9 cellular contexts compared by ENCODE assay signal in genomic region chr9:129665814-129666511, GRCh38. TPM values are rescaled to one million over a fixed set of nuclear protein-coding genes. Genes with fewer than 3 reads are reported as not detected.
DNase-seq lines count a peak whose midpoint lies in the region; ATAC-seq and TF ChIP-seq lines count a peak whose summit lies in the region.
"Had no signal": no experiment of that assay in that cellular context is flagged by ENCODE, and none has a peak within 500 bp of the region (broad histone marks: within the 10 kb centered on the region; RNA-seq: fewer than 3 reads in every experiment).

No MANE protein-coding gene starts in this region.

- no peak overlapping the region for H4K5ac ChIP-seq in mesendoderm (ENCODE audit: low read length)

- intact Hi-C loops in left ventricle myocardium superior (cut with micrococcal nuclease): no loop called here
- intact Hi-C loops in mammary epithelial cell (cut with micrococcal nuclease): no loop called here
- intact Hi-C loops in vagina (cut with DNase I): no loop called here

- no peak for TF ChIP-seq CTCF in cardiac muscle cell (IDR thresholded peaks at IDR 0.05; ENCODE audit: low read depth, low read length)
- TF ChIP-seq CTCF in mammary epithelial cell (conservative IDR thresholded peaks at IDR 0.05 in 1 of 2, IDR thresholded peaks at IDR 0.05 in 1 of 2; ENCODE audit: extremely low read depth in 1 of 2, insufficient read depth in 1 of 2, low read depth in 1 of 2, low read length in 2 of 2): no peak
- no peak for TF ChIP-seq CTCF in vagina (IDR thresholded peaks at IDR 0.05)

- H3K9ac ChIP-seq in mammary epithelial cell (ENCODE audit: insufficient read depth, low read length) (no peak overlapping the region), mesendoderm (ENCODE audit: low read length) (peak overlapping the region; percentile 42)

- H3K27ac ChIP-seq in cardiac muscle cell: no peak overlapping the region
- no peak overlapping the region for H3K27ac ChIP-seq in mammary epithelial cell (ENCODE audit: insufficient read depth, low read depth, low read length)
- H3K27ac ChIP-seq in mesendoderm (ENCODE audit: low read depth, low read length): no peak overlapping the region
- H3K27ac ChIP-seq in vagina: peak overlapping the region; percentile 86

- in situ Hi-C loops in mammary epithelial cell (cut with MboI; ENCODE audit: low sequenced_read_pairs in 2 of 2): no loop called here

- no peak overlapping the region for H2BK5ac ChIP-seq in mesendoderm (ENCODE audit: low read length)

- H4K20me1 ChIP-seq in mammary epithelial cell (ENCODE audit: insufficient read depth, low read length): no peaks in the 10 kb centered on the region

- no peak for TF ChIP-seq POLR2A in vagina (IDR thresholded peaks at IDR 0.05)

- H2BK15ac ChIP-seq in mesendoderm (replicated peaks; ENCODE audit: low read depth): no peak overlapping the region

- WGBS in mammary epithelial cell (ENCODE audit: low coverage, missing lambda C conversion rate): 0% methylated on average over 3 of the region's 87 CpGs
- whole genome bisulfite sequencing in mesendoderm (ENCODE audit: extremely low coverage, insufficient coverage, low lambda C conversion rate): no CpG with 5 or more reads among the region's 87 CpGs

- no peaks in the 10 kb centered on the region for H3K36me3 ChIP-seq in cardiac muscle cell
- no peaks in the 10 kb centered on the region for H3K36me3 ChIP-seq in mammary epithelial cell (ENCODE audit: insufficient read depth, low read length)
- H3K36me3 ChIP-seq in mesendoderm (ENCODE audit: control insufficient read depth, insufficient read depth, low read length): no peaks in the 10 kb centered on the region
- no peaks in the 10 kb centered on the region for H3K36me3 ChIP-seq in vagina

- dilution Hi-C loops in mammary epithelial cell (cut with HindIII; ENCODE audit: low sequenced_read_pairs): no loop called here

- H4K8ac ChIP-seq in mesendoderm (ENCODE audit: low read depth, low read length): no peak overlapping the region

- ATAC-seq in left ventricle myocardium superior: no peak
- no peak for ATAC-seq in HG03460 (IDR thresholded peaks at IDR 0.05; ENCODE audit: unreplicated experiment)

- DNase-seq in cardiac muscle cell (ENCODE audit: low read depth in 1 of 2, low spot score in 1 of 2): no peak
- no peak for DNase-seq in left ventricle myocardium superior
- DNase-seq in mammary epithelial cell: no peak
- no peak for DNase-seq in mesendoderm
- no peak for DNase-seq in vagina (ENCODE audit: extremely low spot score in 2 of 2)
- DNase-seq in NCI-H1092 (lab: John Stamatoyannopoulos, UW): no peak
- no peak for DNase-seq in SHP77 treated with DMSO at 0.1 percent for 48 hours (lab: John Stamatoyannopoulos, UW)
- DNase-seq: DMS153 had no signal

- H3K79me2 ChIP-seq in mammary epithelial cell (ENCODE audit: insufficient read depth, low read length) (no peaks in the 10 kb centered on the region), mesendoderm (ENCODE audit: control insufficient read depth, insufficient read depth, low read length) (no peaks in the 10 kb centered on the region)

- no TSS peak for BruUV-seq in mammary epithelial cell (replicated peaks; lab: Mats Ljungman, UMichigan)

- H3K27me3 ChIP-seq in cardiac muscle cell (peaks cover 28% of the 10 kb centered on the region), mammary epithelial cell (ENCODE audit: insufficient read depth, low read length) (peaks cover 20% of the 10 kb centered on the region), mesendoderm (ENCODE audit: insufficient read depth, low read length, poor library complexity) (no peaks in the 10 kb centered on the region), vagina (no peaks in the 10 kb centered on the region)

- H2AFZ ChIP-seq in mammary epithelial cell (ENCODE audit: low read depth, low read length): no peak overlapping the region

- no peak overlapping the region for H2AK5ac ChIP-seq in mesendoderm (ENCODE audit: low read length)

- peak overlapping the region; percentile 67 for H3K56ac ChIP-seq in mesendoderm (ENCODE audit: low read length)

- H3K9me3 ChIP-seq in cardiac muscle cell (ENCODE audit: low read depth): no peaks in the 10 kb centered on the region
- H3K9me3 ChIP-seq in mammary epithelial cell (replicated peaks; ENCODE audit: insufficient read depth, low read length): no peaks in the 10 kb centered on the region
- no peaks in the 10 kb centered on the region for H3K9me3 ChIP-seq in vagina

- H2BK120ac ChIP-seq in mesendoderm (ENCODE audit: low read depth, low read length): peak overlapping the region; percentile 8

- CTCF ChIA-PET in mammary epithelial cell (lab: Charles Lee; ENCODE audit: low non-redundant PET): no interaction called here

- peak overlapping the region; percentile 23 for H3K4me2 ChIP-seq in mammary epithelial cell (ENCODE audit: insufficient read depth, low read depth, low read length)
- H3K4me2 ChIP-seq in mesendoderm (ENCODE audit: low read length): peak overlapping the region; percentile 28

- H3K18ac ChIP-seq in mesendoderm (ENCODE audit: low read length): peak overlapping the region; percentile 43

- no peaks in the 10 kb centered on the region for H3K79me1 ChIP-seq in mesendoderm (ENCODE audit: low read length)

- no peak overlapping the region for H3K4ac ChIP-seq in mesendoderm (ENCODE audit: low read depth, low read length)

- no peak overlapping the region for H3K23ac ChIP-seq in mesendoderm (ENCODE audit: low read length)

- peak overlapping the region; percentile 27 for H3K4me3 ChIP-seq in cardiac muscle cell
- no peak overlapping the region for H3K4me3 ChIP-seq in mammary epithelial cell (replicated peaks in 1 of 3; ENCODE audit: insufficient read depth in 1 of 3, low read depth in 2 of 3, low read length in 3 of 3)
- no peak overlapping the region for H3K4me3 ChIP-seq in mesendoderm (ENCODE audit: low read length)
- peak overlapping the region; percentile 46 to 82 for H3K4me3 ChIP-seq in vagina

- H3K4me1 ChIP-seq in cardiac muscle cell (ENCODE audit: low read depth) (no peaks in the 10 kb centered on the region), mammary epithelial cell (ENCODE audit: insufficient read depth, low read length) (no peaks in the 10 kb centered on the region), mesendoderm (ENCODE audit: control insufficient read depth, low read depth, low read length) (peaks cover 2% of the 10 kb centered on the region), vagina (peaks cover 37% of the 10 kb centered on the region)

RNA-seq across cellular contexts. Expression of gene PRRX2, which starts 0.5 kb away (rescaled TPM):
- total RNA-seq in cardiac muscle cell (1.6 and 10.2 TPM in 2 replicates), left ventricle myocardium superior (0.20 TPM), mammary epithelial cell (under 1 TPM in 1 of 2 donors, not detected in 1; 0.33 TPM), vagina (43.7 TPM)
- polyA plus RNA-seq in cardiac muscle cell (3.0 and 9.5 TPM in 2 replicates), mammary epithelial cell (not detected)
- polyA minus RNA-seq in mammary epithelial cell: not detected
- polyA plus RNA-seq in mesendoderm (2013, experiment 1 of 2): 5.4 TPM
- polyA plus RNA-seq in mesendoderm (2013, experiment 2 of 2): 5.1 TPM

RNA-seq across cellular contexts. Expression of gene ASB6, which starts 24.0 kb away (rescaled TPM):
- total RNA-seq in cardiac muscle cell (23.9 and 24.0 TPM in 2 replicates), left ventricle myocardium superior (9.7 TPM), mammary epithelial cell (10 to 100 TPM; 21.4 to 28.2 TPM), vagina (18.9 TPM)
- polyA plus RNA-seq in cardiac muscle cell (15.0 and 25.2 TPM in 2 replicates), mammary epithelial cell (25.2 TPM)
- polyA minus RNA-seq in mammary epithelial cell: 8.7 TPM
- polyA plus RNA-seq in mesendoderm (2013, experiment 1 of 2): 11.8 TPM
- polyA plus RNA-seq in mesendoderm (2013, experiment 2 of 2): 11.2 TPM

RNA-seq across cellular contexts. Expression of gene NTMT1, which starts 40.0 kb away (rescaled TPM):
- total RNA-seq in cardiac muscle cell (35.2 and 36.1 TPM in 2 replicates), left ventricle myocardium superior (66.5 TPM), mammary epithelial cell (10 to 100 TPM; 15.0 to 44.6 TPM), vagina (15.5 TPM)
- polyA plus RNA-seq in cardiac muscle cell (77.6 and 86.0 TPM in 2 replicates), mammary epithelial cell (59.9 TPM)
- polyA minus RNA-seq in mammary epithelial cell: 49.3 TPM
- 42.0 TPM for polyA plus RNA-seq in mesendoderm (2013, experiment 1 of 2)
- polyA plus RNA-seq in mesendoderm (2013, experiment 2 of 2): 43.1 TPM

RNA-seq across cellular contexts. Expression of gene C9orf50, which starts 45.1 kb away (rescaled TPM):
- total RNA-seq in cardiac muscle cell (1.8 and 2.5 TPM in 2 replicates), left ventricle myocardium superior (not detected), mammary epithelial cell (not detected), vagina (not detected)
- polyA plus RNA-seq in cardiac muscle cell (2.9 and 4.3 TPM in 2 replicates), mammary epithelial cell (not detected)
- not detected for polyA minus RNA-seq in mammary epithelial cell
- not detected for polyA plus RNA-seq in mesendoderm (2013, experiment 1 of 2)
- not detected for polyA plus RNA-seq in mesendoderm (2013, experiment 2 of 2)

Comparison
In these comparisons a context has a peak if more than half of its experiments do, and no peak if none do; other contexts are left out.
1. H3K4me3 ChIP-seq: peak in cardiac muscle cell (single experiment) and vagina (2 of 2); none in mammary epithelial cell (0 of 3) and mesendoderm (single experiment).